ENCODE assay signal across 21 cellular contexts in genomic region chr16:80744856-80745255, GRCh38. TPM values are rescaled to one million over a fixed set of nuclear protein-coding genes. Genes with fewer than 3 reads are reported as not detected.
DNase-seq lines count a peak whose midpoint lies in the region; ATAC-seq lines count a peak whose summit lies in the region.
"Had no signal": no experiment of that assay in that cellular context is flagged by ENCODE, and none has a peak within 500 bp of the region (broad histone marks: within the 10 kb centered on the region; RNA-seq: fewer than 3 reads in every experiment).

No MANE protein-coding gene starts in this region.

- peaks cover 7% of the 10 kb centered on the region for H3K9me3 Mint-ChIP-seq in activated CD4-positive, alpha-beta memory T cell treated with anti-CD3 and anti-CD28 coated beads for 36 hours
- H3K9me3 Mint-ChIP-seq in activated CD4-positive, alpha-beta memory T cell treated with anti-CD3 and anti-CD28 coated beads, Interleukin-2, amount 10 ng/mL, durations not matched to agents 7 days and 5 days: peaks cover 16% of the 10 kb centered on the region
- peaks cover 21% of the 10 kb centered on the region for H3K9me3 Mint-ChIP-seq in activated naive CD8-positive, alpha-beta T cell treated with anti-CD3 and anti-CD28 coated beads, Interleukin-2, amount 50 U/mL, for 24 hours
- no peaks in the 10 kb centered on the region for H3K9me3 Mint-ChIP-seq in stimulated activated effector memory CD8-positive, alpha-beta T cell treated with anti-CD3 and anti-CD28 coated beads, Interleukin-12 subunit alpha, Interleukin-12 subunit beta, amount 100 ng/mL, for 72 hours

- no peaks in the 10 kb centered on the region for H3K27me3 Mint-ChIP-seq in activated CD4-positive, alpha-beta memory T cell treated with anti-CD3 and anti-CD28 coated beads for 36 hours
- H3K27me3 Mint-ChIP-seq in activated CD4-positive, alpha-beta memory T cell treated with anti-CD3 and anti-CD28 coated beads, Interleukin-2, amount 10 ng/mL, durations not matched to agents 7 days and 5 days: no peaks in the 10 kb centered on the region
- no peaks in the 10 kb centered on the region for H3K27me3 Mint-ChIP-seq in activated naive CD8-positive, alpha-beta T cell treated with anti-CD3 and anti-CD28 coated beads, Interleukin-2, amount 50 U/mL, for 24 hours
- H3K27me3 Mint-ChIP-seq: CD4-positive, alpha-beta T cell had no signal

- DNase-seq in activated CD4-positive, alpha-beta memory T cell treated with anti-CD3 and anti-CD28 coated beads for 36 hours: peak; percentile 29
- no peak for DNase-seq in activated CD4-positive, alpha-beta memory T cell treated with anti-CD3 and anti-CD28 coated beads, Interleukin-2, amount 10 ng/mL, durations not matched to agents 7 days and 5 days
- peak; percentile 8 for DNase-seq in MV-4-11 (lab: John Stamatoyannopoulos, UW)
- DNase-seq in activated naive CD8-positive, alpha-beta T cell treated with anti-CD3 and anti-CD28 coated beads, Interleukin-2, amount 50 U/mL, for 24 hours: no peak
- peak in 1 of 2 donors; percentile 62 for DNase-seq in stimulated activated effector memory CD8-positive, alpha-beta T cell treated with anti-CD3 and anti-CD28 coated beads, Interleukin-12 subunit alpha, Interleukin-12 subunit beta, amount 100 ng/mL, for 72 hours (ENCODE audit: low spot score in 2 of 2)
- no peak for DNase-seq in NCI-H748 treated with DMSO at 0.1 percent for 48 hours (lab: John Stamatoyannopoulos, UW)
- no peak for DNase-seq in NCI-H446 treated with DMSO at 0.1 percent for 48 hours (lab: John Stamatoyannopoulos, UW)
- DNase-seq in left colon: no peak
- DNase-seq: BE2C; CD4-positive, alpha-beta T cell; DMS153; GDM1; KBM-7; NCI-H1048; NCI-H1436; NCI-H2029; NCI-H510A; NCI-H774; PC-9; SIG-M5 had no signal

- no peak overlapping the region for H3K4me3 Mint-ChIP-seq in activated CD4-positive, alpha-beta memory T cell treated with anti-CD3 and anti-CD28 coated beads for 36 hours
- no peak overlapping the region for H3K4me3 Mint-ChIP-seq in activated CD4-positive, alpha-beta memory T cell treated with anti-CD3 and anti-CD28 coated beads, Interleukin-2, amount 10 ng/mL, durations not matched to agents 7 days and 5 days
- no peak overlapping the region for H3K4me3 Mint-ChIP-seq in activated naive CD8-positive, alpha-beta T cell treated with anti-CD3 and anti-CD28 coated beads, Interleukin-2, amount 50 U/mL, for 24 hours
- no peak overlapping the region for H3K4me3 Mint-ChIP-seq in stimulated activated effector memory CD8-positive, alpha-beta T cell treated with anti-CD3 and anti-CD28 coated beads, Interleukin-12 subunit alpha, Interleukin-12 subunit beta, amount 100 ng/mL, for 72 hours
- H3K4me3 Mint-ChIP-seq: CD4-positive, alpha-beta T cell had no signal

- POLR2A ChIA-PET in activated CD4-positive, alpha-beta memory T cell treated with anti-CD3 and anti-CD28 coated beads for 36 hours (lab: Charles Lee): no interaction called here
- POLR2A ChIA-PET in activated CD4-positive, alpha-beta memory T cell treated with anti-CD3 and anti-CD28 coated beads, Interleukin-2, amount 10 ng/mL, durations not matched to agents 7 days and 5 days (lab: Charles Lee): no interaction called here

- H3K4me1 Mint-ChIP-seq in activated CD4-positive, alpha-beta memory T cell treated with anti-CD3 and anti-CD28 coated beads for 36 hours (ENCODE audit: low read depth): peaks cover 37% of the 10 kb centered on the region
- H3K4me1 Mint-ChIP-seq in activated CD4-positive, alpha-beta memory T cell treated with anti-CD3 and anti-CD28 coated beads, Interleukin-2, amount 10 ng/mL, durations not matched to agents 7 days and 5 days: peaks cover 41% of the 10 kb centered on the region
- H3K4me1 Mint-ChIP-seq in activated naive CD8-positive, alpha-beta T cell treated with anti-CD3 and anti-CD28 coated beads, Interleukin-2, amount 50 U/mL, for 24 hours: peaks cover 29% of the 10 kb centered on the region
- peaks cover 27% of the 10 kb centered on the region for H3K4me1 Mint-ChIP-seq in stimulated activated effector memory CD8-positive, alpha-beta T cell treated with anti-CD3 and anti-CD28 coated beads, Interleukin-12 subunit alpha, Interleukin-12 subunit beta, amount 100 ng/mL, for 72 hours

- CTCF ChIA-PET in activated CD4-positive, alpha-beta memory T cell treated with anti-CD3 and anti-CD28 coated beads for 36 hours (lab: Charles Lee): no interaction called here
- CTCF ChIA-PET in activated CD4-positive, alpha-beta memory T cell treated with anti-CD3 and anti-CD28 coated beads, Interleukin-2, amount 10 ng/mL, durations not matched to agents 7 days and 5 days (lab: Charles Lee): no interaction called here

- H3K36me3 Mint-ChIP-seq in activated CD4-positive, alpha-beta memory T cell treated with anti-CD3 and anti-CD28 coated beads for 36 hours: peaks cover 23% of the 10 kb centered on the region
- peaks cover 27% of the 10 kb centered on the region for H3K36me3 Mint-ChIP-seq in activated CD4-positive, alpha-beta memory T cell treated with anti-CD3 and anti-CD28 coated beads, Interleukin-2, amount 10 ng/mL, durations not matched to agents 7 days and 5 days (ENCODE audit: low read depth)
- H3K36me3 Mint-ChIP-seq in activated naive CD8-positive, alpha-beta T cell treated with anti-CD3 and anti-CD28 coated beads, Interleukin-2, amount 50 U/mL, for 24 hours (ENCODE audit: low read depth): peaks cover 8% of the 10 kb centered on the region
- no peaks in the 10 kb centered on the region for H3K36me3 Mint-ChIP-seq in stimulated activated effector memory CD8-positive, alpha-beta T cell treated with anti-CD3 and anti-CD28 coated beads, Interleukin-12 subunit alpha, Interleukin-12 subunit beta, amount 100 ng/mL, for 72 hours

- peak; percentile 41 for ATAC-seq in activated naive CD8-positive, alpha-beta T cell treated with anti-CD3 and anti-CD28 coated beads, Interleukin-2, amount 50 U/mL, for 24 hours
- peak; percentile 69 for ATAC-seq in stimulated activated effector memory CD8-positive, alpha-beta T cell treated with anti-CD3 and anti-CD28 coated beads, Interleukin-12 subunit alpha, Interleukin-12 subunit beta, amount 100 ng/mL, for 72 hours
- no peak for ATAC-seq in left colon
- ATAC-seq: SK-N-SH treated with all-trans-retinoic acid at 6 μM for 48 hours had no signal

- intact Hi-C loops in activated CD4-positive, alpha-beta memory T cell treated with anti-CD3 and anti-CD28 coated beads for 36 hours (cut with micrococcal nuclease): loop anchor here (5.0 to 10.0 kb wide), 4 partner anchors 50 to 203 kb away; partner anchors contain the start of genes CDYL2 and DYNLRB2
- intact Hi-C loops in left colon (cut with DNase I, micrococcal nuclease): no loop called here

- H3K27ac Mint-ChIP-seq in activated CD4-positive, alpha-beta memory T cell treated with anti-CD3 and anti-CD28 coated beads for 36 hours: no peak overlapping the region
- no peak overlapping the region for H3K27ac Mint-ChIP-seq in activated CD4-positive, alpha-beta memory T cell treated with anti-CD3 and anti-CD28 coated beads, Interleukin-2, amount 10 ng/mL, durations not matched to agents 7 days and 5 days
- H3K27ac Mint-ChIP-seq in activated naive CD8-positive, alpha-beta T cell treated with anti-CD3 and anti-CD28 coated beads, Interleukin-2, amount 50 U/mL, for 24 hours: no peak overlapping the region
- H3K27ac Mint-ChIP-seq in stimulated activated effector memory CD8-positive, alpha-beta T cell treated with anti-CD3 and anti-CD28 coated beads, Interleukin-12 subunit alpha, Interleukin-12 subunit beta, amount 100 ng/mL, for 72 hours: peak overlapping the region; percentile 32
- H3K27ac Mint-ChIP-seq: CD4-positive, alpha-beta T cell had no signal

RNA-seq across cellular contexts. Expression of gene CDYL2, which starts 59.5 kb away (rescaled TPM):
- 10 to 100 TPM; 29.4 to 34.1 TPM for total RNA-seq in activated CD4-positive, alpha-beta memory T cell treated with anti-CD3 and anti-CD28 coated beads for 36 hours
- 10 to 100 TPM; 54.6 to 60.2 TPM for total RNA-seq in activated CD4-positive, alpha-beta memory T cell treated with anti-CD3 and anti-CD28 coated beads, Interleukin-2, amount 10 ng/mL, durations not matched to agents 7 days and 5 days
- 1 to 10 TPM; 5.0 to 6.3 TPM for total RNA-seq in left colon

Comparison
In these comparisons a context has a peak if more than half of its experiments do, and no peak if none do; other contexts are left out.
1. DNase-seq: peak in activated CD4-positive, alpha-beta memory T cell treated with anti-CD3 and anti-CD28 coated beads for 36 hours (single experiment) and MV-4-11 (single experiment); none in activated CD4-positive, alpha-beta memory T cell treated with anti-CD3 and anti-CD28 coated beads, Interleukin-2, amount 10 ng/mL, durations not matched to agents 7 days and 5 days (single experiment), activated naive CD8-positive, alpha-beta T cell treated with anti-CD3 and anti-CD28 coated beads, Interleukin-2, amount 50 U/mL, for 24 hours (single experiment), NCI-H748 treated with DMSO at 0.1 percent for 48 hours (single experiment), NCI-H446 treated with DMSO at 0.1 percent for 48 hours (single experiment) and left colon (0 of 2).
2. RNA of gene CDYL2, which starts 59.5 kb away (total RNA-seq): 54.6 to 60.2 TPM in activated CD4-positive, alpha-beta memory T cell treated with anti-CD3 and anti-CD28 coated beads, Interleukin-2, amount 10 ng/mL, durations not matched to agents 7 days and 5 days and 29.4 to 34.1 TPM in activated CD4-positive, alpha-beta memory T cell treated with anti-CD3 and anti-CD28 coated beads for 36 hours; 5.0 to 6.3 TPM in left colon; every median in the first group is over 4 times any median in the second.